In the genomic region with DNA sequence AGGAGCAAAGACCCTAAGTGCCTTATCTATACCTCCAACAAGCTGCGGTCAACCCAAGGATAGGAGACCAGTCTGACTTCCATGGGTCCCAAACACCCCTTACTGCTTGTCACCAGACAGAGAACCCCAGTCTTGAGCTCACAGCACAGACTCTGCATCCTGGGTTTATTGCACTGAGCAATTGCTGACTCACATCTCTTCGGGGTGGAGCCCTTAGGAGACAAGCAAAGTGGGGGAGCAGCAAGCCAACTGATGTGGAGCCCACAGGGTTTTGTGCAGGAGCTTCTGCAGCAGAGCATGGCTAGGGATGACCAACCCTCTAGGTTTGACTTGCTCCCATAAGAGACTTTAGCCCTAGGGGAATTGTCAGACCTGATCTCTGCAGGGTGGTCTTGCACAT, we compare ENCODE assay signal across 19 cellular contexts. TPM values are rescaled to one million over a fixed set of nuclear protein-coding genes. Genes with fewer than 3 reads are reported as not detected.
"Had no signal": no experiment of that assay in that cellular context is flagged by ENCODE, and none has a peak within 500 bp of the region (broad histone marks: within the 10 kb centered on the region; RNA-seq: fewer than 3 reads in every experiment).

No MANE protein-coding gene starts in this region.

- FAIRE-seq: frontal cortex, islet of Langerhans had no signal

- H3K4me1 ChIP-seq: heart left ventricle, tibial artery, upper lobe of left lung, uterus had no signal

- H3K27me3 ChIP-seq: heart left ventricle, ovary, tibial artery, upper lobe of left lung, uterus had no signal

- H3K36me3 ChIP-seq: heart left ventricle, ovary, tibial artery, upper lobe of left lung, uterus had no signal

- ATAC-seq: heart left ventricle; left lobe of liver; mucosa of descending colon; naive thymus-derived CD8-positive, alpha-beta T cell; right cardiac atrium; stimulated activated memory B cell treated with anti-CD40 and anti-IgM and Interleukin-4, amounts not matched to agents 10 μg/mL and 1 μg/mL and 100 μg/mL, for 72 hours had no signal

- DNase-seq: effector CD4-positive, alpha-beta T cell; heart left ventricle; hippocampal formation; mucosa of descending colon; naive thymus-derived CD8-positive, alpha-beta T cell; ovary; right cardiac atrium; stimulated activated CD4-positive, alpha-beta T cell treated with anti-CD3 and anti-CD28 coated beads, Interleukin-4, amount 100 ng/mL, for 1 hour; stimulated activated CD8-positive, alpha-beta memory T cell treated with anti-CD3 and anti-CD28 coated beads, Interleukin-4, amount 100 ng/mL, for 48 hours; tibial artery; uterus had no signal

- H3K9me3 ChIP-seq: mucosa of descending colon, ovary, tibial artery, upper lobe of left lung, uterus had no signal

- H3K27ac ChIP-seq: coronary artery, heart left ventricle, ovary, tibial artery, upper lobe of left lung, uterus had no signal

- H3K4me3 ChIP-seq: coronary artery, heart left ventricle, mucosa of descending colon, ovary, tibial artery, upper lobe of left lung, uterus had no signal

RNA-seq across cellular contexts. Expression of gene EYS, which starts 38.6 kb away (rescaled TPM):
- total RNA-seq: naive thymus-derived CD8-positive, alpha-beta T cell had no signal
- polyA plus RNA-seq: esophagus, fibroblast of lung, heart left ventricle had no signal
